In the genomic region with DNA sequence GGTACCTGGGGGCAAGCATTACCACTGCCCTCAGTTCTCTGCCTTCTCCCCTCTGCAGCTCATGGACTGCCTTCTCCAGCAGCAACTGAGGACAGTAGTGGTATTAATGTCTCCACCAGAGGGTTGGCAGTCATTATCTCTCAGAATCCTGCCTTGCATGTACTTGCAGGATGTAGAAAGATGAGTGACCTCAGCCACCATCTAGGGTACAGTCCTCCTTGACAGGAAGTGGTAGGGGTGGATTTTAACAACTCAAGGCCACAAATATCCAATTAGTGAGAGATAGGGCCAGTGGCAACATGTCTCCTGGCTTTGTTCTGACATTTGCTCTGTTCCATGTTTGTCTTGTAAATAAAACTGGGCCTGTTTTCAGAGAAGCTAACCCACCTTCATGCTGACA, we compare ENCODE assay signal across 26 cellular contexts. TPM values are rescaled to one million over a fixed set of nuclear protein-coding genes. Genes with fewer than 3 reads are reported as not detected.
DNase-seq lines count a peak whose midpoint lies in the region; ATAC-seq, FAIRE-seq and TF ChIP-seq lines count a peak whose summit lies in the region.
"Had no signal": no experiment of that assay in that cellular context is flagged by ENCODE, and none has a peak within 500 bp of the region (broad histone marks: within the 10 kb centered on the region; RNA-seq: fewer than 3 reads in every experiment).

No MANE protein-coding gene starts in this region.

- H3K9me3 ChIP-seq in HepG2 (ENCODE audit: low read length) = no peaks in the 10 kb centered on the region
- H3K9me3 ChIP-seq in right lobe of liver = no peaks in the 10 kb centered on the region
- H3K9me3 ChIP-seq: prostate gland had no signal

- H3K27me3 ChIP-seq in HepG2 (ENCODE audit: control insufficient read depth in 1 of 2, insufficient read depth in 2 of 2, low read length in 2 of 2) (no peaks in the 10 kb centered on the region), right lobe of liver (no peaks in the 10 kb centered on the region)
- H3K27me3 ChIP-seq: SJCRH30 had no signal

- peaks cover 5% of the 10 kb centered on the region for H3K9me3 Mint-ChIP-seq in central memory CD8-positive, alpha-beta T cell
- peaks cover 8 to 12% of the 10 kb centered on the region in 2 donors for H3K9me3 Mint-ChIP-seq in stimulated activated naive CD8-positive, alpha-beta T cell treated with anti-CD3 and anti-CD28 coated beads, Interleukin-15, amount 100 ng/mL, for 72 hours

- no peaks in the 10 kb centered on the region for H3K79me2 ChIP-seq in HepG2 (ENCODE audit: insufficient read depth, low read length)

- POLR2A ChIA-PET in HepG2 (lab: Yijun Ruan, JAX) = no interaction called here

- in situ Hi-C loops in HepG2 (cut with HindIII; ENCODE audit: extremely low pct_ligation_motif_present, low pct_unique_long_range_greater_than_20kb) = no loop called here

- intact Hi-C loops in HepG2 (cut with micrococcal nuclease; ENCODE audit: unreplicated experiment) (no loop called here), right lobe of liver (cut with DNase I) (loop anchor here in 1 of 2 donors (10.0 kb wide), 1 partner anchor 48 kb away; the partner anchor contains the start of gene F2R)

- peak overlapping the region; percentile 7 for H3K4me3 Mint-ChIP-seq in central memory CD8-positive, alpha-beta T cell
- H3K4me3 Mint-ChIP-seq in stimulated activated naive CD8-positive, alpha-beta T cell treated with anti-CD3 and anti-CD28 coated beads, Interleukin-15, amount 100 ng/mL, for 72 hours = no peak overlapping the region
- H3K4me3 Mint-ChIP-seq: activated naive CD4-positive, alpha-beta T cell treated with anti-CD3 and anti-CD28 coated beads for 36 hours; CD14-positive monocyte; neural crest cell; stimulated activated memory B cell treated with anti-CD40 and anti-IgM and Interleukin-4, amounts not matched to agents 10 μg/mL and 1 μg/mL and 100 μg/mL, for 72 hours; T-cell had no signal

- TF ChIP-seq CTCF in HepG2 (CRISPR knock-in tag; IDR thresholded peaks at IDR 0.05) = no peak
- no peak for TF ChIP-seq CTCF in right lobe of liver (IDR thresholded peaks at IDR 0.05)

- DNase-seq in HepG2 (ENCODE audit: low spot score) = no peak
- no peak for DNase-seq in right lobe of liver
- DNase-seq in OCI-M1 (lab: John Stamatoyannopoulos, UW) = peak; percentile 42
- peak in 1 of 2 donors; percentile 19 for DNase-seq in central memory CD8-positive, alpha-beta T cell (ENCODE audit: low spot score in 2 of 2)
- peak in 1 of 2 donors; percentile 25 for DNase-seq in stimulated activated naive CD8-positive, alpha-beta T cell treated with anti-CD3 and anti-CD28 coated beads, Interleukin-15, amount 100 ng/mL, for 72 hours
- DNase-seq in NOMO-1 treated with DMSO at 0.1 percent for 48 hours (lab: John Stamatoyannopoulos, UW; ENCODE audit: unreplicated experiment) = no peak
- DNase-seq in amniotic stem cell (lab: John Stamatoyannopoulos, UW) = no peak
- DNase-seq: activated naive CD4-positive, alpha-beta T cell treated with anti-CD3 and anti-CD28 coated beads for 36 hours; activated T-cell treated with anti-CD3 and anti-CD28 coated beads, Interleukin-2, amount 50 U/mL, for 48 hours; aorta; central memory CD4-positive, alpha-beta T cell; dorsolateral prefrontal cortex; midbrain; NCI-H1092; NCI-H2081; NCI-H446; SJCRH30 had no signal

- H4K20me1 ChIP-seq in HepG2 (ENCODE audit: insufficient read depth, low read length) = no peaks in the 10 kb centered on the region

- H3K27ac Mint-ChIP-seq in central memory CD8-positive, alpha-beta T cell (ENCODE audit: low read depth) = peak overlapping the region; percentile 21
- H3K27ac Mint-ChIP-seq in stimulated activated naive CD8-positive, alpha-beta T cell treated with anti-CD3 and anti-CD28 coated beads, Interleukin-15, amount 100 ng/mL, for 72 hours = peak overlapping the region in 1 of 2 donors; percentile 49
- H3K27ac Mint-ChIP-seq: activated naive CD4-positive, alpha-beta T cell treated with anti-CD3 and anti-CD28 coated beads for 36 hours; stimulated activated memory B cell treated with anti-CD40 and anti-IgM and Interleukin-4, amounts not matched to agents 10 μg/mL and 1 μg/mL and 100 μg/mL, for 72 hours; T-cell had no signal

- no peak for TF ChIP-seq EP300 in HepG2 (IDR thresholded peaks at IDR 0.05; ENCODE audit: low read depth in 2 of 2, low read length in 2 of 2)
- TF ChIP-seq EP300 in HepG2 (CRISPR knock-in tag; IDR thresholded peaks at IDR 0.05; ENCODE audit: borderline replicate concordance) = no peak

- no peaks in the 10 kb centered on the region for H3K36me3 Mint-ChIP-seq in central memory CD8-positive, alpha-beta T cell (ENCODE audit: insufficient read depth)
- H3K36me3 Mint-ChIP-seq: CD14-positive monocyte; stimulated activated memory B cell treated with anti-CD40 and anti-IgM and Interleukin-4, amounts not matched to agents 10 μg/mL and 1 μg/mL and 100 μg/mL, for 72 hours had no signal

- H3K4me3 ChIP-seq in HepG2 (replicated peaks in 1 of 3; ENCODE audit: insufficient read depth in 1 of 3, low read depth in 2 of 3, low read length in 3 of 3) (no peak overlapping the region), right lobe of liver (no peak overlapping the region)
- H3K4me3 ChIP-seq: dorsolateral prefrontal cortex, prostate gland, SJCRH30 had no signal

- no TSS peak for BruUV-seq in HepG2 (replicated peaks; lab: Mats Ljungman, UMichigan)

- no peak overlapping the region for H3K9ac ChIP-seq in HepG2 (ENCODE audit: insufficient read depth, low read depth, low read length)
- H3K9ac ChIP-seq: KMS-11 had no signal

- CTCF ChIA-PET in HepG2 (lab: Yijun Ruan, JAX; ENCODE audit: low intra/inter-chr PET ratio, low total read pairs) = no interaction called here

- no peaks in the 10 kb centered on the region for H3K27me3 Mint-ChIP-seq in central memory CD8-positive, alpha-beta T cell
- no peaks in the 10 kb centered on the region for H3K27me3 Mint-ChIP-seq in stimulated activated naive CD8-positive, alpha-beta T cell treated with anti-CD3 and anti-CD28 coated beads, Interleukin-15, amount 100 ng/mL, for 72 hours
- H3K27me3 Mint-ChIP-seq: T-cell had no signal

- H3K4me1 Mint-ChIP-seq in central memory CD8-positive, alpha-beta T cell = peaks cover 32% of the 10 kb centered on the region
- peaks cover 16% of the 10 kb centered on the region for H3K4me1 Mint-ChIP-seq in stimulated activated naive CD8-positive, alpha-beta T cell treated with anti-CD3 and anti-CD28 coated beads, Interleukin-15, amount 100 ng/mL, for 72 hours
- H3K4me1 Mint-ChIP-seq: stimulated activated memory B cell treated with anti-CD40 and anti-IgM and Interleukin-4, amounts not matched to agents 10 μg/mL and 1 μg/mL and 100 μg/mL, for 72 hours had no signal

- TF ChIP-seq RAD21 in HepG2 (CRISPR knock-in tag; IDR thresholded peaks at IDR 0.05) = no peak

- no peak overlapping the region for H3K4me2 ChIP-seq in HepG2 (ENCODE audit: low read depth, low read length)
- H3K4me2 ChIP-seq: KMS-11 had no signal

- H3K4me1 ChIP-seq in HepG2 (ENCODE audit: insufficient read depth, low read length) = peaks cover 16% of the 10 kb centered on the region; the same call in 1 of the 2 replicates
- no peaks in the 10 kb centered on the region for H3K4me1 ChIP-seq in right lobe of liver
- H3K4me1 ChIP-seq: prostate gland, SJCRH30 had no signal

- peak; percentile 58 for ATAC-seq in HepG2
- ATAC-seq in right lobe of liver = no peak
- ATAC-seq in central memory CD8-positive, alpha-beta T cell (replicated peaks; ENCODE audit: extremely low read depth, poor library complexity, severe bottlenecking) = peak; percentile 91
- ATAC-seq in stimulated activated naive CD8-positive, alpha-beta T cell treated with anti-CD3 and anti-CD28 coated beads, Interleukin-15, amount 100 ng/mL, for 72 hours = peak; percentile 92
- no peak for ATAC-seq in GM19035 (IDR thresholded peaks at IDR 0.05; ENCODE audit: unreplicated experiment)
- ATAC-seq: left lobe of liver; Panc1; stimulated activated memory B cell treated with anti-CD40 and anti-IgM and Interleukin-4, amounts not matched to agents 10 μg/mL and 1 μg/mL and 100 μg/mL, for 72 hours had no signal

- TF ChIP-seq POLR2A in HepG2 (IDR thresholded peaks at IDR 0.05; ENCODE audit: insufficient read depth in 1 of 2, low read depth in 2 of 2, low read length in 2 of 2) (no peak), right lobe of liver (IDR thresholded peaks at IDR 0.05) (no peak)

- no peak for FAIRE-seq in HepG2 (lab: Jason Lieb, UNC)

- no peak overlapping the region for H2AFZ ChIP-seq in HepG2 (ENCODE audit: low read length)

- H3K27ac ChIP-seq in HepG2 (ENCODE audit: extremely low read length, insufficient read depth, low read length) = no peak overlapping the region
- no peak overlapping the region for H3K27ac ChIP-seq in right lobe of liver
- H3K27ac ChIP-seq: dorsolateral prefrontal cortex, KMS-11, prostate gland, SJCRH30 had no signal

- H3K36me3 ChIP-seq in HepG2 (replicated peaks in 1 of 2; ENCODE audit: control insufficient read depth in 1 of 2, insufficient read depth in 2 of 2, low read length in 2 of 2) (no peaks in the 10 kb centered on the region), right lobe of liver (no peaks in the 10 kb centered on the region)
- H3K36me3 ChIP-seq: prostate gland, SJCRH30 had no signal

RNA-seq across cellular contexts. Expression of gene F2R, which starts 47.2 kb away (rescaled TPM):
- 4.6 and 8.3 TPM in 2 replicates for total RNA-seq in HepG2 (2016; rRNA removed; fragmentation: Illumina TruSeq; extraction: Trizol)
- total RNA-seq in HepG2 (2016; cell fraction: cytosol; rRNA removed; fragmentation: Illumina TruSeq; extraction: Trizol; ENCODE audit: low read depth) = 0.40 and 0.97 TPM in 2 replicates
- 5.0 and 8.5 TPM in 2 replicates for total RNA-seq in HepG2 (2016; cell fraction: insoluble cytoplasmic fraction; rRNA removed; fragmentation: Illumina TruSeq; extraction: Trizol)
- total RNA-seq in HepG2 (2016; cell fraction: membrane; rRNA removed; fragmentation: Illumina TruSeq; extraction: Trizol) = 3.6 and 3.7 TPM in 2 replicates
- total RNA-seq in HepG2 (2016; cell fraction: nucleus; rRNA removed; fragmentation: Illumina TruSeq; extraction: Trizol) = 9.1 and 9.6 TPM in 2 replicates
- polyA plus RNA-seq in HepG2 (2011; rRNA removed) = 12.3 and 13.6 TPM in 2 replicates
- polyA plus RNA-seq in HepG2 (2011; cell fraction: cytosol; rRNA removed) = 10.7 and 16.3 TPM in 2 replicates
- polyA plus RNA-seq in HepG2 (2011; cell fraction: nucleus; rRNA removed) = 2.4 and 3.8 TPM in 2 replicates
- 5.7 and 5.9 TPM in 2 replicates for polyA plus RNA-seq in HepG2 (2012)
- 0.66 and 0.90 TPM in 2 replicates for polyA plus RNA-seq in HepG2 (2016; cell fraction: cytosol; fragmentation: Illumina TruSeq; extraction: Trizol; ENCODE audit: low read depth)
- polyA plus RNA-seq in HepG2 (2016; cell fraction: insoluble cytoplasmic fraction; fragmentation: Illumina TruSeq; extraction: Trizol; ENCODE audit: low read depth) = 5.5 and 5.8 TPM in 2 replicates
- polyA plus RNA-seq in HepG2 (2016; cell fraction: membrane; fragmentation: Illumina TruSeq; extraction: Trizol; ENCODE audit: low read depth) = 1.6 and 2.1 TPM in 2 replicates
- polyA plus RNA-seq in HepG2 (2016; cell fraction: nucleus; fragmentation: Illumina TruSeq; extraction: Trizol; ENCODE audit: insufficient read depth, low read depth) = 10.9 and 12.9 TPM in 2 replicates
- polyA minus RNA-seq in HepG2 (2011; rRNA and poly(A)+ RNA removed; ENCODE audit: low replicate concordance) = 1.3 and 28.5 TPM in 2 replicates
- polyA minus RNA-seq in HepG2 (2011; cell fraction: cytosol; rRNA and poly(A)+ RNA removed) = 8.1 and 10.8 TPM in 2 replicates
- polyA minus RNA-seq in HepG2 (2011; cell fraction: nucleus; rRNA and poly(A)+ RNA removed) = 4.8 and 6.0 TPM in 2 replicates
- 10 to 100 TPM in 5 of 6 experiments, 1 to 10 TPM in 1; 3.5 to 18.4 (median 11.4) TPM for total RNA-seq in right lobe of liver

RNA-seq across cellular contexts. Expression of gene F2RL1, which starts 55.7 kb away (rescaled TPM):
- total RNA-seq in HepG2 (2016; rRNA removed; fragmentation: Illumina TruSeq; extraction: Trizol) = 6.3 and 9.9 TPM in 2 replicates
- 0.61 and 0.71 TPM in 2 replicates for total RNA-seq in HepG2 (2016; cell fraction: cytosol; rRNA removed; fragmentation: Illumina TruSeq; extraction: Trizol; ENCODE audit: low read depth)
- total RNA-seq in HepG2 (2016; cell fraction: insoluble cytoplasmic fraction; rRNA removed; fragmentation: Illumina TruSeq; extraction: Trizol) = 4.8 and 10.3 TPM in 2 replicates
- 1.6 and 1.9 TPM in 2 replicates for total RNA-seq in HepG2 (2016; cell fraction: membrane; rRNA removed; fragmentation: Illumina TruSeq; extraction: Trizol)
- 10.2 and 11.2 TPM in 2 replicates for total RNA-seq in HepG2 (2016; cell fraction: nucleus; rRNA removed; fragmentation: Illumina TruSeq; extraction: Trizol)
- polyA plus RNA-seq in HepG2 (2011; rRNA removed) = 23.0 TPM in 2 replicates
- 15.6 and 23.7 TPM in 2 replicates for polyA plus RNA-seq in HepG2 (2011; cell fraction: cytosol; rRNA removed)
- polyA plus RNA-seq in HepG2 (2011; cell fraction: nucleus; rRNA removed) = 3.3 and 3.7 TPM in 2 replicates
- 7.4 and 10.0 TPM in 2 replicates for polyA plus RNA-seq in HepG2 (2012)
- polyA plus RNA-seq in HepG2 (2016; cell fraction: cytosol; fragmentation: Illumina TruSeq; extraction: Trizol; ENCODE audit: low read depth) = 0.38 and 0.44 TPM in 2 replicates
- polyA plus RNA-seq in HepG2 (2016; cell fraction: insoluble cytoplasmic fraction; fragmentation: Illumina TruSeq; extraction: Trizol; ENCODE audit: low read depth) = 4.3 and 4.4 TPM in 2 replicates
- 0.86 and 1.0 TPM in 2 replicates for polyA plus RNA-seq in HepG2 (2016; cell fraction: membrane; fragmentation: Illumina TruSeq; extraction: Trizol; ENCODE audit: low read depth)
- 12.6 and 13.5 TPM in 2 replicates for polyA plus RNA-seq in HepG2 (2016; cell fraction: nucleus; fragmentation: Illumina TruSeq; extraction: Trizol; ENCODE audit: insufficient read depth, low read depth)
- polyA minus RNA-seq in HepG2 (2011; rRNA and poly(A)+ RNA removed; ENCODE audit: low replicate concordance) = 0.33 and 45.9 TPM in 2 replicates
- polyA minus RNA-seq in HepG2 (2011; cell fraction: cytosol; rRNA and poly(A)+ RNA removed) = 11.8 and 15.6 TPM in 2 replicates
- polyA minus RNA-seq in HepG2 (2011; cell fraction: nucleus; rRNA and poly(A)+ RNA removed) = 5.0 and 9.2 TPM in 2 replicates
- 10 to 100 TPM in 4 of 6 experiments, 1 to 10 TPM in 2; 2.6 to 17.0 (median 11.6) TPM for total RNA-seq in right lobe of liver

Comparison
In these comparisons a context has a peak if more than half of its experiments do, and no peak if none do; other contexts are left out.
1. ATAC-seq: peak in HepG2 (single experiment), central memory CD8-positive, alpha-beta T cell (single experiment) and stimulated activated naive CD8-positive, alpha-beta T cell treated with anti-CD3 and anti-CD28 coated beads, Interleukin-15, amount 100 ng/mL, for 72 hours (single experiment); none in right lobe of liver (0 of 4) and GM19035 (single experiment).